8 cellular contexts compared by ENCODE assay signal in genomic region chr3:190321789-190322603, GRCh38. TPM values are rescaled to one million over a fixed set of nuclear protein-coding genes. Genes with fewer than 3 reads are reported as not detected.
A peak's percentile ranks its signal among the peaks of the same experiment; 100 is the strongest.
DNase-seq lines count a peak whose midpoint lies in the region; ATAC-seq and TF ChIP-seq lines count a peak whose summit lies in the region.

CLDN1 (minus strand) TSS chr3:190322446; CDS start chr3:190322206, 240 bp downstream.

- peaks cover 6 to 7% of the 10 kb centered on the region in 2 donors for H3K4me1 Mint-ChIP-seq in natural killer cell treated with Interleukin-12 subunit alpha and Interleukin-12 subunit beta and Interleukin-15 and Interleukin-18, amount 100 ng/mL, for 72 hours (ENCODE audit: low read depth in 2 of 2)
- peaks cover 7 to 20% of the 10 kb centered on the region in 2 donors for H3K4me1 Mint-ChIP-seq in stimulated activated naive B cell treated with anti-CD40 and anti-IgM and Interleukin-4, amounts not matched to agents 10 μg/mL and 1 μg/mL and 100 μg/mL, for 72 hours

- DNase-seq in COLO829 (ENCODE audit: low spot score): peak; percentile 56
- peak; percentile 16 to 61 for DNase-seq in HL-60 (ENCODE audit: low read depth in 1 of 2, low spot score in 1 of 2)
- peak; percentile 71 for DNase-seq in RPMI7951 (ENCODE audit: low read depth)
- peak; percentile 50 for DNase-seq in activated gamma-delta T cell (lab: John Stamatoyannopoulos, UW)
- DNase-seq in fibroblast of the conjunctiva (ENCODE audit: low read depth): peak; percentile 46
- peak; percentile 65 for DNase-seq in natural killer cell treated with Interleukin-12 subunit alpha and Interleukin-12 subunit beta and Interleukin-15 and Interleukin-18, amount 100 ng/mL, for 72 hours (ENCODE audit: low spot score)
- DNase-seq in stimulated activated naive B cell treated with anti-CD40 and anti-IgM and Interleukin-4, amounts not matched to agents 10 μg/mL and 1 μg/mL and 100 μg/mL, for 72 hours: peak; percentile 18

- H3K27me3 Mint-ChIP-seq in natural killer cell treated with Interleukin-12 subunit alpha and Interleukin-12 subunit beta and Interleukin-15 and Interleukin-18, amount 100 ng/mL, for 72 hours: peaks cover 43 to 58% of the 10 kb centered on the region in 2 donors
- H3K27me3 Mint-ChIP-seq in stimulated activated naive B cell treated with anti-CD40 and anti-IgM and Interleukin-4, amounts not matched to agents 10 μg/mL and 1 μg/mL and 100 μg/mL, for 72 hours: peaks cover 30 to 52% of the 10 kb centered on the region in 2 donors

- peak within 1 kb of the TSS; percentile 6 for H3K4me3 Mint-ChIP-seq in natural killer cell treated with Interleukin-12 subunit alpha and Interleukin-12 subunit beta and Interleukin-15 and Interleukin-18, amount 100 ng/mL, for 72 hours
- peak within 1 kb of the TSS; percentile 30 to 63 for H3K4me3 Mint-ChIP-seq in stimulated activated naive B cell treated with anti-CD40 and anti-IgM and Interleukin-4, amounts not matched to agents 10 μg/mL and 1 μg/mL and 100 μg/mL, for 72 hours

- no peaks in the 10 kb centered on the region for H3K36me3 Mint-ChIP-seq in natural killer cell treated with Interleukin-12 subunit alpha and Interleukin-12 subunit beta and Interleukin-15 and Interleukin-18, amount 100 ng/mL, for 72 hours
- H3K36me3 Mint-ChIP-seq in stimulated activated naive B cell treated with anti-CD40 and anti-IgM and Interleukin-4, amounts not matched to agents 10 μg/mL and 1 μg/mL and 100 μg/mL, for 72 hours: no peaks in the 10 kb centered on the region

- H3K27ac Mint-ChIP-seq in natural killer cell treated with Interleukin-12 subunit alpha and Interleukin-12 subunit beta and Interleukin-15 and Interleukin-18, amount 100 ng/mL, for 72 hours: no peak within 1 kb of the TSS
- H3K27ac Mint-ChIP-seq in stimulated activated naive B cell treated with anti-CD40 and anti-IgM and Interleukin-4, amounts not matched to agents 10 μg/mL and 1 μg/mL and 100 μg/mL, for 72 hours: no peak within 1 kb of the TSS

- peaks cover 12% of the 10 kb centered on the region for H3K27me3 ChIP-seq in HL-60 (ENCODE audit: insufficient read depth, poor library complexity, severe bottlenecking)

- no peaks in the 10 kb centered on the region for H3K9me3 Mint-ChIP-seq in natural killer cell treated with Interleukin-12 subunit alpha and Interleukin-12 subunit beta and Interleukin-15 and Interleukin-18, amount 100 ng/mL, for 72 hours
- H3K9me3 Mint-ChIP-seq in stimulated activated naive B cell treated with anti-CD40 and anti-IgM and Interleukin-4, amounts not matched to agents 10 μg/mL and 1 μg/mL and 100 μg/mL, for 72 hours: no peaks in the 10 kb centered on the region

- peak; percentile 66 for TF ChIP-seq CTCF in HL-60 (IDR thresholded peaks at IDR 0.05; ENCODE audit: insufficient read depth, low read length)

- no peak within 1 kb of the TSS for H3K27ac ChIP-seq in HL-60 (replicated peaks)

- peak; percentile 74 for ATAC-seq in GM19468 (IDR thresholded peaks at IDR 0.05; ENCODE audit: extremely low read depth, unreplicated experiment)
- peak; percentile 76 to 79 for ATAC-seq in natural killer cell treated with Interleukin-12 subunit alpha and Interleukin-12 subunit beta and Interleukin-15 and Interleukin-18, amount 100 ng/mL, for 72 hours
- peak; percentile 80 to 85 for ATAC-seq in stimulated activated naive B cell treated with anti-CD40 and anti-IgM and Interleukin-4, amounts not matched to agents 10 μg/mL and 1 μg/mL and 100 μg/mL, for 72 hours (replicated peaks)

- H3K4me3 ChIP-seq in HL-60 (replicated peaks; ENCODE audit: insufficient read depth, low read length): peak within 1 kb of the TSS; percentile 45

RNA-seq across cellular contexts. Expression of gene CLDN1, which starts in this region (rescaled TPM):
- total RNA-seq in RPMI7951 (2014; rRNA removed; shearing (Covaris generic)): 0.59 and 1.3 TPM in 2 replicates
- not detected for total RNA-seq in natural killer cell treated with Interleukin-12 subunit alpha and Interleukin-12 subunit beta and Interleukin-15 and Interleukin-18, amount 100 ng/mL, for 72 hours

Comparison
In these comparisons a context has a peak if more than half of its experiments do, and no peak if none do; other contexts are left out.
1. Peak in DNase-seq and ATAC-seq in natural killer cell treated with Interleukin-12 subunit alpha and Interleukin-12 subunit beta and Interleukin-15 and Interleukin-18, amount 100 ng/mL, for 72 hours; RNA of the gene not detected or under 1 TPM.
2. DNase-seq: peak in every context shown above with its lines; median percentile 71 in RPMI7951; 65 in natural killer cell treated with Interleukin-12 subunit alpha and Interleukin-12 subunit beta and Interleukin-15 and Interleukin-18, amount 100 ng/mL, for 72 hours; 56 in COLO829; 50 in activated gamma-delta T cell; 46 in fibroblast of the conjunctiva; 38 in HL-60; 18 in stimulated activated naive B cell treated with anti-CD40 and anti-IgM and Interleukin-4, amounts not matched to agents 10 μg/mL and 1 μg/mL and 100 μg/mL, for 72 hours.